In genomic region chr14:81096656-81097055, GRCh38 we compare ENCODE assay signal across 9 cellular contexts.
"Had no signal": no experiment of that assay in that cellular context is flagged by ENCODE, and none has a peak within 500 bp of the region (broad histone marks: within the 10 kb centered on the region; RNA-seq: fewer than 3 reads in every experiment).

No MANE protein-coding gene starts in this region.

- DNase-seq: H9, HCEC 1CT, IMR-90, KG1 had no signal

- FAIRE-seq: H1, H54, K562 had no signal

- H3K4me3 ChIP-seq: GM23338, K562 had no signal

- H3K4me2 ChIP-seq: GM23338 had no signal

- ATAC-seq: GM23338, K562 had no signal

- H2AFZ ChIP-seq: GM23338 had no signal

- H3K27ac ChIP-seq: HL-60 had no signal
